Comparison of ENCODE assay signal across 3 cellular contexts in genomic region chr7:121475806-121476205, GRCh38.
TF ChIP-seq lines count a peak whose summit lies in the region.

No MANE protein-coding gene starts in this region.

TF ChIP-seq in SK-N-SH, 30 proteins besides CTCF, POLR2A, EP300 and RAD21:
- TF ChIP-seq, protein P1, sequence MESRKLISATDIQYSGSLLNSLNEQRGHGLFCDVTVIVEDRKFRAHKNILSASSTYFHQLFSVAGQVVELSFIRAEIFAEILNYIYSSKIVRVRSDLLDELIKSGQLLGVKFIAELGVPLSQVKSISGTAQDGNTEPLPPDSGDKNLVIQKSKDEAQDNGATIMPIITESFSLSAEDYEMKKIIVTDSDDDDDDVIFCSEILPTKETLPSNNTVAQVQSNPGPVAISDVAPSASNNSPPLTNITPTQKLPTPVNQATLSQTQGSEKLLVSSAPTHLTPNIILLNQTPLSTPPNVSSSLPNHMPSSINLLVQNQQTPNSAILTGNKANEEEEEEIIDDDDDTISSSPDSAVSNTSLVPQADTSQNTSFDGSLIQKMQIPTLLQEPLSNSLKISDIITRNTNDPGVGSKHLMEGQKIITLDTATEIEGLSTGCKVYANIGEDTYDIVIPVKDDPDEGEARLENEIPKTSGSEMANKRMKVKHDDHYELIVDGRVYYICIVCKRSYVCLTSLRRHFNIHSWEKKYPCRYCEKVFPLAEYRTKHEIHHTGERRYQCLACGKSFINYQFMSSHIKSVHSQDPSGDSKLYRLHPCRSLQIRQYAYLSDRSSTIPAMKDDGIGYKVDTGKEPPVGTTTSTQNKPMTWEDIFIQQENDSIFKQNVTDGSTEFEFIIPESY (IDR thresholded peaks at IDR 0.05; ENCODE audit: borderline replicate concordance, low read depth), result no peak
- TF ChIP-seq, protein P2, sequence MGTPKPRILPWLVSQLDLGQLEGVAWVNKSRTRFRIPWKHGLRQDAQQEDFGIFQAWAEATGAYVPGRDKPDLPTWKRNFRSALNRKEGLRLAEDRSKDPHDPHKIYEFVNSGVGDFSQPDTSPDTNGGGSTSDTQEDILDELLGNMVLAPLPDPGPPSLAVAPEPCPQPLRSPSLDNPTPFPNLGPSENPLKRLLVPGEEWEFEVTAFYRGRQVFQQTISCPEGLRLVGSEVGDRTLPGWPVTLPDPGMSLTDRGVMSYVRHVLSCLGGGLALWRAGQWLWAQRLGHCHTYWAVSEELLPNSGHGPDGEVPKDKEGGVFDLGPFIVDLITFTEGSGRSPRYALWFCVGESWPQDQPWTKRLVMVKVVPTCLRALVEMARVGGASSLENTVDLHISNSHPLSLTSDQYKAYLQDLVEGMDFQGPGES (IDR thresholded peaks at IDR 0.05; ENCODE audit: low read depth, low read length), result no peak
- TF ChIP-seq USF2 (IDR thresholded peaks at IDR 0.05; ENCODE audit: borderline replicate concordance, low read depth, low read length) (no peak), FOSL2 (IDR thresholded peaks at IDR 0.05; ENCODE audit: borderline replicate concordance, low read depth) (no peak), POLR2AphosphoS5 (IDR thresholded peaks at IDR 0.05; ENCODE audit: low read depth, low read length) (no peak), JUND (IDR thresholded peaks at IDR 0.05) (no peak), TEAD4 (IDR thresholded peaks at IDR 0.05; ENCODE audit: borderline replicate concordance, insufficient read depth) (no peak), RFX5 (IDR thresholded peaks at IDR 0.05; ENCODE audit: low read length) (no peak), RCOR1 (IDR thresholded peaks at IDR 0.05; ENCODE audit: low read length) (no peak), TAF1 (IDR thresholded peaks at IDR 0.05; ENCODE audit: borderline replicate concordance, low read depth, low read length) (no peak)

TF ChIP-seq in SK-N-SH treated with all-trans-retinoic acid at 6 μM for 48 hours, 23 proteins besides CTCF, POLR2A, EP300 and RAD21 (continues in another document):
- no peak for TF ChIP-seq PPARA (CRISPR knock-in tag; IDR thresholded peaks at IDR 0.05; ENCODE audit: borderline replicate concordance)
- no peak for TF ChIP-seq TCF4 (CRISPR knock-in tag; IDR thresholded peaks at IDR 0.05; ENCODE audit: borderline replicate concordance)
- TF ChIP-seq, protein P3, sequence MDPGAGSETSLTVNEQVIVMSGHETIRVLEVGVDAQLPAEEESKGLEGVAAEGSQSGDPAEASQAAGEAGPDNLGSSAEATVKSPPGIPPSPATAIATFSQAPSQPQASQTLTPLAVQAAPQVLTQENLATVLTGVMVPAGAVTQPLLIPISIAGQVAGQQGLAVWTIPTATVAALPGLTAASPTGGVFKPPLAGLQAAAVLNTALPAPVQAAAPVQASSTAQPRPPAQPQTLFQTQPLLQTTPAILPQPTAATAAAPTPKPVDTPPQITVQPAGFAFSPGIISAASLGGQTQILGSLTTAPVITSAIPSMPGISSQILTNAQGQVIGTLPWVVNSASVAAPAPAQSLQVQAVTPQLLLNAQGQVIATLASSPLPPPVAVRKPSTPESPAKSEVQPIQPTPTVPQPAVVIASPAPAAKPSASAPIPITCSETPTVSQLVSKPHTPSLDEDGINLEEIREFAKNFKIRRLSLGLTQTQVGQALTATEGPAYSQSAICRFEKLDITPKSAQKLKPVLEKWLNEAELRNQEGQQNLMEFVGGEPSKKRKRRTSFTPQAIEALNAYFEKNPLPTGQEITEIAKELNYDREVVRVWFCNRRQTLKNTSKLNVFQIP (CRISPR knock-in tag; IDR thresholded peaks at IDR 0.05; ENCODE audit: borderline replicate concordance, low read depth), result no peak
- no peak for TF ChIP-seq ZC3H10 (CRISPR knock-in tag; IDR thresholded peaks at IDR 0.05)
- TF ChIP-seq, protein P4, sequence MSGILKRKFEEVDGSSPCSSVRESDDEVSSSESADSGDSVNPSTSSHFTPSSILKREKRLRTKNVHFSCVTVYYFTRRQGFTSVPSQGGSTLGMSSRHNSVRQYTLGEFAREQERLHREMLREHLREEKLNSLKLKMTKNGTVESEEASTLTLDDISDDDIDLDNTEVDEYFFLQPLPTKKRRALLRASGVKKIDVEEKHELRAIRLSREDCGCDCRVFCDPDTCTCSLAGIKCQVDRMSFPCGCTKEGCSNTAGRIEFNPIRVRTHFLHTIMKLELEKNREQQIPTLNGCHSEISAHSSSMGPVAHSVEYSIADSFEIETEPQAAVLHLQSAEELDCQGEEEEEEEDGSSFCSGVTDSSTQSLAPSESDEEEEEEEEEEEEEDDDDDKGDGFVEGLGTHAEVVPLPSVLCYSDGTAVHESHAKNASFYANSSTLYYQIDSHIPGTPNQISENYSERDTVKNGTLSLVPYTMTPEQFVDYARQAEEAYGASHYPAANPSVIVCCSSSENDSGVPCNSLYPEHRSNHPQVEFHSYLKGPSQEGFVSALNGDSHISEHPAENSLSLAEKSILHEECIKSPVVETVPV (CRISPR knock-in tag; IDR thresholded peaks at IDR 0.05), result no peak
- no peak for TF ChIP-seq GLIS3 (CRISPR knock-in tag; IDR thresholded peaks at IDR 0.05)
- TF ChIP-seq CSDC2 (CRISPR knock-in tag; IDR thresholded peaks at IDR 0.05), result no peak
- TF ChIP-seq CREB5 (CRISPR knock-in tag; IDR thresholded peaks at IDR 0.05; ENCODE audit: low read depth), result no peak
- TF ChIP-seq ZFP30 (CRISPR knock-in tag; IDR thresholded peaks at IDR 0.05), result no peak
- TF ChIP-seq ESRRG (CRISPR knock-in tag; IDR thresholded peaks at IDR 0.05), result no peak
- TF ChIP-seq OSR1 (CRISPR knock-in tag; IDR thresholded peaks at IDR 0.05), result no peak
- TF ChIP-seq ZFP3 (CRISPR knock-in tag; IDR thresholded peaks at IDR 0.05), result no peak
- TF ChIP-seq SNAI2 (CRISPR knock-in tag; IDR thresholded peaks at IDR 0.05), result no peak
- TF ChIP-seq BACH2 (CRISPR knock-in tag; IDR thresholded peaks at IDR 0.05; ENCODE audit: borderline replicate concordance), result no peak
- TF ChIP-seq, protein P5, sequence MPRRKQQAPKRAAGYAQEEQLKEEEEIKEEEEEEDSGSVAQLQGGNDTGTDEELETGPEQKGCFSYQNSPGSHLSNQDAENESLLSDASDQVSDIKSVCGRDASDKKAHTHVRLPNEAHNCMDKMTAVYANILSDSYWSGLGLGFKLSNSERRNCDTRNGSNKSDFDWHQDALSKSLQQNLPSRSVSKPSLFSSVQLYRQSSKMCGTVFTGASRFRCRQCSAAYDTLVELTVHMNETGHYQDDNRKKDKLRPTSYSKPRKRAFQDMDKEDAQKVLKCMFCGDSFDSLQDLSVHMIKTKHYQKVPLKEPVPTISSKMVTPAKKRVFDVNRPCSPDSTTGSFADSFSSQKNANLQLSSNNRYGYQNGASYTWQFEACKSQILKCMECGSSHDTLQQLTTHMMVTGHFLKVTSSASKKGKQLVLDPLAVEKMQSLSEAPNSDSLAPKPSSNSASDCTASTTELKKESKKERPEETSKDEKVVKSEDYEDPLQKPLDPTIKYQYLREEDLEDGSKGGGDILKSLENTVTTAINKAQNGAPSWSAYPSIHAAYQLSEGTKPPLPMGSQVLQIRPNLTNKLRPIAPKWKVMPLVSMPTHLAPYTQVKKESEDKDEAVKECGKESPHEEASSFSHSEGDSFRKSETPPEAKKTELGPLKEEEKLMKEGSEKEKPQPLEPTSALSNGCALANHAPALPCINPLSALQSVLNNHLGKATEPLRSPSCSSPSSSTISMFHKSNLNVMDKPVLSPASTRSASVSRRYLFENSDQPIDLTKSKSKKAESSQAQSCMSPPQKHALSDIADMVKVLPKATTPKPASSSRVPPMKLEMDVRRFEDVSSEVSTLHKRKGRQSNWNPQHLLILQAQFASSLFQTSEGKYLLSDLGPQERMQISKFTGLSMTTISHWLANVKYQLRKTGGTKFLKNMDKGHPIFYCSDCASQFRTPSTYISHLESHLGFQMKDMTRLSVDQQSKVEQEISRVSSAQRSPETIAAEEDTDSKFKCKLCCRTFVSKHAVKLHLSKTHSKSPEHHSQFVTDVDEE (CRISPR knock-in tag; IDR thresholded peaks at IDR 0.05), result no peak
- TF ChIP-seq ZNF70 (CRISPR knock-in tag; IDR thresholded peaks at IDR 0.05), result no peak
- TF ChIP-seq ARNTL (CRISPR knock-in tag; IDR thresholded peaks at IDR 0.05; ENCODE audit: borderline replicate concordance, low read depth), result no peak
- no peak for TF ChIP-seq ZNF565 (CRISPR knock-in tag; conservative IDR thresholded peaks at IDR 0.05; ENCODE audit: low read depth)

TF ChIP-seq in HepG2, 621 proteins besides CTCF, POLR2A, EP300 and RAD21:
- TF ChIP-seq MIXL1 (CRISPR knock-in tag; IDR thresholded peaks at IDR 0.05) (no peak), ZNF772 (CRISPR knock-in tag; IDR thresholded peaks at IDR 0.05) (no peak), SOX6 (IDR thresholded peaks at IDR 0.05) (no peak), SOX6 (CRISPR knock-in tag; IDR thresholded peaks at IDR 0.05) (no peak), HOXA5 (CRISPR knock-in tag; IDR thresholded peaks at IDR 0.05) (no peak), TOE1 (CRISPR knock-in tag; IDR thresholded peaks at IDR 0.05) (no peak), ZBTB38 (CRISPR knock-in tag; IDR thresholded peaks at IDR 0.05) (no peak), HNF4G (IDR thresholded peaks at IDR 0.05; ENCODE audit: borderline replicate concordance, low read depth, low read length) (no peak), HNF4G (CRISPR knock-in tag; IDR thresholded peaks at IDR 0.05; ENCODE audit: borderline replicate concordance, low read depth) (no peak), GTF2F1 (IDR thresholded peaks at IDR 0.05; ENCODE audit: low read length) (no peak), FOXM1 (CRISPR knock-in tag; IDR thresholded peaks at IDR 0.05) (no peak)
TF ChIP-seq in HepG2: peak in this region for 0.
